In the genomic region with DNA sequence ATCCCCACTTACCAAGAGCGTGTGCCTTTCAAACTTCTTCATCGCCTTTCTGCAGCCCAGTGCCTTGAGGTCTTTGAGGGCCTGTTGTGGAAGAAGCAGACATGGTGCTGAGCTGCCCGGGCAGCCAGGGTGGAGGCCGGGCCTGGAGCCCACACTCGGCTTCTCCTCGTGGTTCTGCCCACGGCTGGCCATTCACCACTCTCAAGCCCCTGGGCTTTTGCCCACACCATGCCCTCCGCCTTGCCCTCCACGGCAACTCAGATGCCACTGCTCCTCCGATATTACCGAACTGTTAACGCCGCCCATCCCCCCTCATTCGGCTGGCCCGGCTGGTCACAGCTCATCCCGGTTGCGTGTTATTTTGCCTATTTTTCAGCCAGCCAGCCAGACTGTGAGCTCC, we compare ENCODE assay signal across 9 cellular contexts. TPM values are rescaled to one million over a fixed set of nuclear protein-coding genes. Genes with fewer than 3 reads are reported as not detected.
DNase-seq lines count a peak whose midpoint lies in the region; ATAC-seq, FAIRE-seq and TF ChIP-seq lines count a peak whose summit lies in the region.
"Had no signal": no experiment of that assay in that cellular context is flagged by ENCODE, and none has a peak within 500 bp of the region (broad histone marks: within the 10 kb centered on the region; RNA-seq: fewer than 3 reads in every experiment).

No MANE protein-coding gene starts in this region.

- H3K27me3 Mint-ChIP-seq in GM23338 (ENCODE audit: insufficient read depth, low read depth, poor library complexity): peaks cover 30% of the 10 kb centered on the region
- H3K27me3 Mint-ChIP-seq: activated naive CD8-positive, alpha-beta T cell treated with anti-CD3 and anti-CD28 coated beads, Interleukin-2, amount 10 ng/mL, durations not matched to agents 7 days and 5 days; CD4-positive, alpha-beta T cell had no signal

- H3K36me3 ChIP-seq in GM23338 (ENCODE audit: insufficient read depth): no peaks in the 10 kb centered on the region
- H3K36me3 ChIP-seq in K562 (ENCODE audit: control insufficient read depth, insufficient read depth, low read length): no peaks in the 10 kb centered on the region

- 0 out of 2 replicates have a peak, but pooled peaks cover 3% of the 10 kb centered on the region for H3K27me3 ChIP-seq in GM23338 (ENCODE audit: insufficient read depth)
- H3K27me3 ChIP-seq in K562 (ENCODE audit: control insufficient read depth in 2 of 2, insufficient read depth in 2 of 2, low read length in 2 of 2): peaks cover 2 to 14% of the 10 kb centered on the region in 2 experiments; a peak in 3 of 5 replicates

- peaks cover 17% of the 10 kb centered on the region for H3K36me3 Mint-ChIP-seq in GM23338 (ENCODE audit: low read depth)
- H3K36me3 Mint-ChIP-seq: activated naive CD8-positive, alpha-beta T cell treated with anti-CD3 and anti-CD28 coated beads, Interleukin-2, amount 10 ng/mL, durations not matched to agents 7 days and 5 days had no signal

- peak overlapping the region; percentile 60; the same call in 2 of the 3 replicates for H3K4me3 Mint-ChIP-seq in GM23338
- H3K4me3 Mint-ChIP-seq: CD4-positive, alpha-beta T cell had no signal

- H3K9me3 ChIP-seq in K562 (replicated peaks; ENCODE audit: control insufficient read depth, insufficient read depth, low read depth, low read length): no peaks in the 10 kb centered on the region

- WGBS in K562 (ENCODE audit: insufficient coverage, low coverage, missing lambda C conversion rate): 74% methylated on average over 17 of the region's 17 CpGs

- CTCF ChIA-PET in K562 (lab: Yijun Ruan, JAX; ENCODE audit: low intra/inter-chr PET ratio): no interaction called here

- H3K27ac ChIP-seq in GM23338 (ENCODE audit: low read depth): no peak overlapping the region
- H3K27ac ChIP-seq in K562 (ENCODE audit: extremely low read depth, low read depth, low read length): no peak overlapping the region

- H3K9me3 Mint-ChIP-seq in GM23338: peaks cover 5% of the 10 kb centered on the region
- H3K9me3 Mint-ChIP-seq: activated naive CD8-positive, alpha-beta T cell treated with anti-CD3 and anti-CD28 coated beads, Interleukin-2, amount 10 ng/mL, durations not matched to agents 7 days and 5 days; CD4-positive, alpha-beta T cell had no signal

- no peak for DNase-seq in GM23338 (ENCODE audit: low spot score)
- DNase-seq in K562 (ENCODE audit: extremely low read depth in 1 of 4, low spot score in 3 of 4): no peak
- no peak for DNase-seq in stimulated activated CD4-positive, alpha-beta T cell treated with anti-CD3 and anti-CD28 coated beads, Interleukin-4, amount 100 ng/mL, for 4 hours
- no peak for DNase-seq in HT-29 (ENCODE audit: low spot score)
- DNase-seq: activated naive CD8-positive, alpha-beta T cell treated with anti-CD3 and anti-CD28 coated beads, Interleukin-2, amount 10 ng/mL, durations not matched to agents 7 days and 5 days; NK-92 treated with Interleukin-12 subunit alpha and Interleukin-12 subunit beta, amount 100 ng/mL, for 24 hours; stimulated activated naive CD8-positive, alpha-beta T cell treated with anti-CD3 and anti-CD28 coated beads, Interleukin-15, Interleukin-2, amounts not matched to agents 100 U/mL and 50 U/mL, for 24 hours had no signal

- no peak for TF ChIP-seq EP300 in K562 (IDR thresholded peaks at IDR 0.05; ENCODE audit: low read length)

- H3F3A ChIP-seq in GM23338 (replicated peaks; ENCODE audit: low read depth): peaks cover 24% of the 10 kb centered on the region; the same call in 1 of the 2 replicates

- H3K4me1 Mint-ChIP-seq in GM23338: peaks cover 9% of the 10 kb centered on the region

- in situ Hi-C loops in K562 (cut with MboI): loop anchor here (5.0 kb wide), 1 partner anchor 91 kb away; no protein-coding TSS in a partner anchor

- no peaks in the 10 kb centered on the region for H3K9me2 ChIP-seq in GM23338 (ENCODE audit: insufficient read depth)

- POLR2A ChIA-PET in K562 (lab: Yijun Ruan, JAX): interaction anchor here (1.3 to 1.5 kb wide), 3 partner anchors 28 to 191 kb away, joined by 5 to 8 read pairs (median 7); partner anchors contain the start of genes ATF5 and NUP62

- H3K4me2 ChIP-seq in GM23338 (peak overlapping the region; percentile 79), K562 (ENCODE audit: insufficient read depth, low read length) (peak overlapping the region; percentile 59; the same call in 1 of the 2 replicates)

- TF ChIP-seq RAD21 in K562 (CRISPR knock-in tag; conservative IDR thresholded peaks at IDR 0.05 in 1 of 2, IDR thresholded peaks at IDR 0.05 in 1 of 2): no peak

- ATAC-seq in GM23338: no peak
- ATAC-seq in K562: no peak
- ATAC-seq: stimulated activated naive CD8-positive, alpha-beta T cell treated with anti-CD3 and anti-CD28 coated beads, Interleukin-15, Interleukin-2, amounts not matched to agents 100 U/mL and 50 U/mL, for 24 hours had no signal

- TF ChIP-seq POLR2A in K562 (conservative IDR thresholded peaks at IDR 0.05): no peak

- BruUV-seq in K562 (replicated peaks; lab: Mats Ljungman, UMichigan): no TSS peak

- H3K9ac ChIP-seq in K562 (ENCODE audit: insufficient read depth in 1 of 2, low read depth in 2 of 2, low read length in 2 of 2): peak overlapping the region in 1 of 2 experiments; percentile 84; a peak in 2 of 4 replicates

- no peaks in the 10 kb centered on the region for H3K79me2 ChIP-seq in GM23338 (replicated peaks; ENCODE audit: insufficient read depth)
- H3K79me2 ChIP-seq in K562 (ENCODE audit: control insufficient read depth, insufficient read depth, low read length): no peaks in the 10 kb centered on the region

- no peak overlapping the region for H3K27ac Mint-ChIP-seq in GM23338
- H3K27ac Mint-ChIP-seq: activated naive CD8-positive, alpha-beta T cell treated with anti-CD3 and anti-CD28 coated beads, Interleukin-2, amount 10 ng/mL, durations not matched to agents 7 days and 5 days; CD4-positive, alpha-beta T cell had no signal

- peaks cover 3% of the 10 kb centered on the region for H3K9me1 ChIP-seq in K562 (ENCODE audit: control insufficient read depth, insufficient read depth, low read length)

- H3K4me1 ChIP-seq in GM23338 (ENCODE audit: insufficient read depth) (peaks cover 9% of the 10 kb centered on the region; the same call in 1 of the 2 replicates), K562 (replicated peaks in 1 of 2; ENCODE audit: control insufficient read depth in 2 of 2, insufficient read depth in 2 of 2, low read length in 2 of 2) (peaks cover 12 to 59% of the 10 kb centered on the region in 2 experiments)

- FAIRE-seq in K562 (lab: Jason Lieb, UNC): no peak
- FAIRE-seq: colon had no signal

- intact Hi-C loops in K562 (cut with micrococcal nuclease): no loop called here

- TF ChIP-seq CTCF in GM23338 (conservative IDR thresholded peaks at IDR 0.05; ENCODE audit: low read depth in 2 of 2) (no peak), K562 (IDR thresholded peaks at IDR 0.05 in 2 of 3, conservative IDR thresholded peaks at IDR 0.05 in 1 of 3; ENCODE audit: insufficient read depth in 2 of 3, low read depth in 1 of 3, low read length in 3 of 3) (no peak)

- H2AFZ ChIP-seq in GM23338 (peak overlapping the region; percentile 94), K562 (ENCODE audit: low read depth, low read length) (peak overlapping the region; percentile 75; the same call in 1 of the 2 replicates)

- H4K20me1 ChIP-seq in GM23338 (replicated peaks; ENCODE audit: insufficient read depth) (no peaks in the 10 kb centered on the region; the same call in 1 of the 2 replicates), K562 (replicated peaks; ENCODE audit: control insufficient read depth, insufficient read depth, low read length) (0 out of 2 replicates have a peak, but pooled peaks cover 3% of the 10 kb centered on the region)

- H3K4me3 ChIP-seq in GM23338 (peak overlapping the region; percentile 53), K562 (no peak overlapping the region)

RNA-seq across cellular contexts. Expression of gene IL4I1, which starts 5.3 kb away (rescaled TPM):
- total RNA-seq in GM23338 (2014; rRNA removed; shearing (Covaris generic)): 0.50 and 0.69 TPM in 2 replicates
- polyA plus RNA-seq in GM23338 (2016; fragmentation: Nextera tagmentation; extraction: Ambion mirVana) (0.57 and 0.60 TPM in 2 replicates), K562 (2011; rRNA removed) (0.06 and 0.31 TPM in 2 replicates), K562 (2014; fragmentation: Illumina TruSeq; extraction: Trizol) (0.15 TPM in 1 of 2 replicates, not detected in the other), K562 (2014; fragmentation: Nextera tagmentation; extraction: Ambion mirVana) (under 1 TPM in 1 of 2 experiments, not detected in 1; 0.13 TPM), K562 (2014; rRNA removed) (0.09 and 0.44 TPM in 2 replicates)
- 0.93 TPM in 1 of 2 replicates, not detected in the other for total RNA-seq in K562 (2011; cell fraction: chromatin; rRNA removed; ENCODE audit: low replicate concordance)
- total RNA-seq in K562 (2011; cell fraction: nucleolus; rRNA removed): 1.8 TPM in 2 replicates
- total RNA-seq in K562 (2011; cell fraction: nucleoplasm; rRNA removed): 0.37 and 0.46 TPM in 2 replicates
- total RNA-seq in K562 (2014; rRNA removed) (0.90 and 0.95 TPM in 2 replicates), K562 (2014; rRNA removed; fragmentation: Illumina TruSeq; extraction: Trizol) (0.33 TPM in 1 of 2 replicates, not detected in the other), K562 (2015; rRNA removed; fragmentation: Illumina TruSeq; extraction: Trizol) (0.19 and 0.43 TPM in 2 replicates), K562 (2021) (0.55 and 0.76 TPM in 2 replicates)
- polyA plus RNA-seq in K562 (2011; cell fraction: cytosol; rRNA removed): 0.04 and 0.36 TPM in 2 replicates
- 0.24 and 0.27 TPM in 2 replicates for polyA plus RNA-seq in K562 (2011; cell fraction: nucleus; rRNA removed)
- polyA plus RNA-seq in K562 (2012): 0.50 and 0.56 TPM in 2 replicates
- polyA minus RNA-seq in K562 (2011; rRNA and poly(A)+ RNA removed): 0.11 TPM in 1 of 2 replicates, not detected in the other
- polyA minus RNA-seq in K562 (2011; cell fraction: cytosol; rRNA and poly(A)+ RNA removed): 0.67 and 0.73 TPM in 2 replicates
- 0.67 and 0.81 TPM in 2 replicates for polyA minus RNA-seq in K562 (2011; cell fraction: nucleus; rRNA and poly(A)+ RNA removed)
- 1.1 and 2.3 TPM in 2 replicates for total RNA-seq in HT-29 (2014; rRNA removed; shearing (Covaris generic))

RNA-seq across cellular contexts. Expression of gene TBC1D17, which starts 13.9 kb away (rescaled TPM):
- total RNA-seq in GM23338 (2014; rRNA removed; shearing (Covaris generic)): 12.1 and 19.3 TPM in 2 replicates
- polyA plus RNA-seq in GM23338 (2016; fragmentation: Nextera tagmentation; extraction: Ambion mirVana): 39.5 and 43.1 TPM in 2 replicates
- 34.8 and 78.7 TPM in 2 replicates for total RNA-seq in K562 (2011; cell fraction: chromatin; rRNA removed; ENCODE audit: low replicate concordance)
- total RNA-seq in K562 (2011; cell fraction: nucleolus; rRNA removed): 40.9 and 43.4 TPM in 2 replicates
- 33.2 and 34.5 TPM in 2 replicates for total RNA-seq in K562 (2011; cell fraction: nucleoplasm; rRNA removed)
- 3.8 and 6.8 TPM in 2 replicates for total RNA-seq in K562 (2014; rRNA removed)
- 2.6 and 3.2 TPM in 2 replicates for total RNA-seq in K562 (2014; rRNA removed; fragmentation: Illumina TruSeq; extraction: Trizol)
- 2.4 and 3.5 TPM in 2 replicates for total RNA-seq in K562 (2015; rRNA removed; fragmentation: Illumina TruSeq; extraction: Trizol)
- 14.2 and 16.0 TPM in 2 replicates for total RNA-seq in K562 (2021)
- polyA plus RNA-seq in K562 (2011; rRNA removed): 7.4 and 10.5 TPM in 2 replicates
- polyA plus RNA-seq in K562 (2011; cell fraction: cytosol; rRNA removed): 8.7 and 14.7 TPM in 2 replicates
- 33.2 and 48.4 TPM in 2 replicates for polyA plus RNA-seq in K562 (2011; cell fraction: nucleus; rRNA removed)
- 15.8 and 16.9 TPM in 2 replicates for polyA plus RNA-seq in K562 (2012)
- 8.7 and 11.7 TPM in 2 replicates for polyA plus RNA-seq in K562 (2014; fragmentation: Illumina TruSeq; extraction: Trizol)
- polyA plus RNA-seq in K562 (2014; fragmentation: Nextera tagmentation; extraction: Ambion mirVana): under 1 TPM; 0.42 to 0.46 TPM
- 14.7 and 18.2 TPM in 2 replicates for polyA plus RNA-seq in K562 (2014; rRNA removed)
- 5.7 and 7.2 TPM in 2 replicates for polyA minus RNA-seq in K562 (2011; rRNA and poly(A)+ RNA removed)
- 9.1 and 9.2 TPM in 2 replicates for polyA minus RNA-seq in K562 (2011; cell fraction: cytosol; rRNA and poly(A)+ RNA removed)
- 12.3 and 15.3 TPM in 2 replicates for polyA minus RNA-seq in K562 (2011; cell fraction: nucleus; rRNA and poly(A)+ RNA removed)
- 34.5 and 38.4 TPM in 2 replicates for total RNA-seq in HT-29 (2014; rRNA removed; shearing (Covaris generic))

RNA-seq across cellular contexts. Expression of gene AKT1S1, which starts 14.2 kb away (rescaled TPM):
- total RNA-seq in GM23338 (2014; rRNA removed; shearing (Covaris generic)): 15.7 and 21.5 TPM in 2 replicates
- polyA plus RNA-seq in GM23338 (2016; fragmentation: Nextera tagmentation; extraction: Ambion mirVana): 28.0 and 28.6 TPM in 2 replicates
- 24.5 and 49.9 TPM in 2 replicates for total RNA-seq in K562 (2011; cell fraction: chromatin; rRNA removed; ENCODE audit: low replicate concordance)
- total RNA-seq in K562 (2011; cell fraction: nucleolus; rRNA removed): 34.3 and 39.9 TPM in 2 replicates
- 26.9 and 29.9 TPM in 2 replicates for total RNA-seq in K562 (2011; cell fraction: nucleoplasm; rRNA removed)
- 25.7 and 33.8 TPM in 2 replicates for total RNA-seq in K562 (2014; rRNA removed)
- total RNA-seq in K562 (2014; rRNA removed; fragmentation: Illumina TruSeq; extraction: Trizol): 5.7 and 6.9 TPM in 2 replicates
- 13.5 and 14.4 TPM in 2 replicates for total RNA-seq in K562 (2015; rRNA removed; fragmentation: Illumina TruSeq; extraction: Trizol)
- total RNA-seq in K562 (2021): 50.1 and 50.3 TPM in 2 replicates
- polyA plus RNA-seq in K562 (2011; rRNA removed): 17.1 and 22.4 TPM in 2 replicates
- 34.5 and 68.9 TPM in 2 replicates for polyA plus RNA-seq in K562 (2011; cell fraction: cytosol; rRNA removed)
- polyA plus RNA-seq in K562 (2011; cell fraction: nucleus; rRNA removed): 33.2 and 55.4 TPM in 2 replicates
- 31.8 and 37.6 TPM in 2 replicates for polyA plus RNA-seq in K562 (2012)
- polyA plus RNA-seq in K562 (2014; fragmentation: Illumina TruSeq; extraction: Trizol): 39.0 and 40.7 TPM in 2 replicates
- polyA plus RNA-seq in K562 (2014; fragmentation: Nextera tagmentation; extraction: Ambion mirVana): 1 to 10 TPM; 1.2 TPM
- 38.2 and 45.4 TPM in 2 replicates for polyA plus RNA-seq in K562 (2014; rRNA removed)
- 7.8 and 10.3 TPM in 2 replicates for polyA minus RNA-seq in K562 (2011; rRNA and poly(A)+ RNA removed)
- 17.4 and 21.4 TPM in 2 replicates for polyA minus RNA-seq in K562 (2011; cell fraction: cytosol; rRNA and poly(A)+ RNA removed)
- 18.2 and 22.4 TPM in 2 replicates for polyA minus RNA-seq in K562 (2011; cell fraction: nucleus; rRNA and poly(A)+ RNA removed)
- total RNA-seq in HT-29 (2014; rRNA removed; shearing (Covaris generic)): 89.9 and 96.4 TPM in 2 replicates

RNA-seq across cellular contexts. Expression of gene PNKP, which starts 24.0 kb away (rescaled TPM):
- 81.4 and 99.6 TPM in 2 replicates for total RNA-seq in GM23338 (2014; rRNA removed; shearing (Covaris generic))
- polyA plus RNA-seq in GM23338 (2016; fragmentation: Nextera tagmentation; extraction: Ambion mirVana) (109 and 112 TPM in 2 replicates), K562 (2011; rRNA removed) (13.7 and 21.3 TPM in 2 replicates), K562 (2014; fragmentation: Illumina TruSeq; extraction: Trizol) (26.7 and 30.0 TPM in 2 replicates), K562 (2014; fragmentation: Nextera tagmentation; extraction: Ambion mirVana) (1 to 10 TPM; 2.8 to 3.1 TPM), K562 (2014; rRNA removed) (64.0 and 71.3 TPM in 2 replicates)
- total RNA-seq in K562 (2011; cell fraction: chromatin; rRNA removed; ENCODE audit: low replicate concordance): 168 and 404 TPM in 2 replicates
- total RNA-seq in K562 (2011; cell fraction: nucleolus; rRNA removed): 252 and 258 TPM in 2 replicates
- total RNA-seq in K562 (2011; cell fraction: nucleoplasm; rRNA removed): 178 and 185 TPM in 2 replicates
- total RNA-seq in K562 (2014; rRNA removed) (56.0 and 59.3 TPM in 2 replicates), K562 (2014; rRNA removed; fragmentation: Illumina TruSeq; extraction: Trizol) (12.3 and 18.1 TPM in 2 replicates), K562 (2015; rRNA removed; fragmentation: Illumina TruSeq; extraction: Trizol) (25.3 and 29.4 TPM in 2 replicates), K562 (2021) (84.9 and 85.4 TPM in 2 replicates)
- polyA plus RNA-seq in K562 (2011; cell fraction: cytosol; rRNA removed): 12.2 and 25.9 TPM in 2 replicates
- 123 and 164 TPM in 2 replicates for polyA plus RNA-seq in K562 (2011; cell fraction: nucleus; rRNA removed)
- polyA plus RNA-seq in K562 (2012): 56.7 and 64.2 TPM in 2 replicates
- 6.7 and 8.2 TPM in 2 replicates for polyA minus RNA-seq in K562 (2011; rRNA and poly(A)+ RNA removed)
- polyA minus RNA-seq in K562 (2011; cell fraction: cytosol; rRNA and poly(A)+ RNA removed): 22.8 and 136 TPM in 2 replicates
- polyA minus RNA-seq in K562 (2011; cell fraction: nucleus; rRNA and poly(A)+ RNA removed): 48.2 and 49.9 TPM in 2 replicates
- 215 and 243 TPM in 2 replicates for total RNA-seq in HT-29 (2014; rRNA removed; shearing (Covaris generic))

RNA-seq across cellular contexts. Expression of gene ATF5, which starts 37.6 kb away (rescaled TPM):
- 7.4 and 8.2 TPM in 2 replicates for total RNA-seq in GM23338 (2014; rRNA removed; shearing (Covaris generic))
- 9.6 and 10.3 TPM in 2 replicates for polyA plus RNA-seq in GM23338 (2016; fragmentation: Nextera tagmentation; extraction: Ambion mirVana)
- total RNA-seq in K562 (2011; cell fraction: chromatin; rRNA removed; ENCODE audit: low replicate concordance): 9.2 and 9.5 TPM in 2 replicates
- 5.7 and 9.2 TPM in 2 replicates for total RNA-seq in K562 (2011; cell fraction: nucleolus; rRNA removed)
- total RNA-seq in K562 (2011; cell fraction: nucleoplasm; rRNA removed): 10.9 and 12.4 TPM in 2 replicates
- 20.5 and 21.7 TPM in 2 replicates for total RNA-seq in K562 (2014; rRNA removed)
- 10.8 and 11.1 TPM in 2 replicates for total RNA-seq in K562 (2014; rRNA removed; fragmentation: Illumina TruSeq; extraction: Trizol)
- total RNA-seq in K562 (2015; rRNA removed; fragmentation: Illumina TruSeq; extraction: Trizol): 11.1 and 13.0 TPM in 2 replicates
- 52.4 and 57.6 TPM in 2 replicates for total RNA-seq in K562 (2021)
- polyA plus RNA-seq in K562 (2011; rRNA removed): 3.0 and 5.9 TPM in 2 replicates
- 4.5 and 8.9 TPM in 2 replicates for polyA plus RNA-seq in K562 (2011; cell fraction: cytosol; rRNA removed)
- 6.4 and 6.8 TPM in 2 replicates for polyA plus RNA-seq in K562 (2011; cell fraction: nucleus; rRNA removed)
- 38.4 and 739 TPM in 2 replicates for polyA plus RNA-seq in K562 (2012)
- 30.7 and 53.3 TPM in 2 replicates for polyA plus RNA-seq in K562 (2014; fragmentation: Illumina TruSeq; extraction: Trizol)
- 1 to 10 TPM; 3.8 to 5.2 TPM for polyA plus RNA-seq in K562 (2014; fragmentation: Nextera tagmentation; extraction: Ambion mirVana)
- polyA plus RNA-seq in K562 (2014; rRNA removed): 39.6 and 42.8 TPM in 2 replicates
- 0.74 and 1.9 TPM in 2 replicates for polyA minus RNA-seq in K562 (2011; rRNA and poly(A)+ RNA removed)
- polyA minus RNA-seq in K562 (2011; cell fraction: cytosol; rRNA and poly(A)+ RNA removed): 2.4 and 4.5 TPM in 2 replicates
- 0.54 and 0.89 TPM in 2 replicates for polyA minus RNA-seq in K562 (2011; cell fraction: nucleus; rRNA and poly(A)+ RNA removed)
- total RNA-seq in HT-29 (2014; rRNA removed; shearing (Covaris generic)): 32.2 and 32.8 TPM in 2 replicates
